In the genomic region with DNA sequence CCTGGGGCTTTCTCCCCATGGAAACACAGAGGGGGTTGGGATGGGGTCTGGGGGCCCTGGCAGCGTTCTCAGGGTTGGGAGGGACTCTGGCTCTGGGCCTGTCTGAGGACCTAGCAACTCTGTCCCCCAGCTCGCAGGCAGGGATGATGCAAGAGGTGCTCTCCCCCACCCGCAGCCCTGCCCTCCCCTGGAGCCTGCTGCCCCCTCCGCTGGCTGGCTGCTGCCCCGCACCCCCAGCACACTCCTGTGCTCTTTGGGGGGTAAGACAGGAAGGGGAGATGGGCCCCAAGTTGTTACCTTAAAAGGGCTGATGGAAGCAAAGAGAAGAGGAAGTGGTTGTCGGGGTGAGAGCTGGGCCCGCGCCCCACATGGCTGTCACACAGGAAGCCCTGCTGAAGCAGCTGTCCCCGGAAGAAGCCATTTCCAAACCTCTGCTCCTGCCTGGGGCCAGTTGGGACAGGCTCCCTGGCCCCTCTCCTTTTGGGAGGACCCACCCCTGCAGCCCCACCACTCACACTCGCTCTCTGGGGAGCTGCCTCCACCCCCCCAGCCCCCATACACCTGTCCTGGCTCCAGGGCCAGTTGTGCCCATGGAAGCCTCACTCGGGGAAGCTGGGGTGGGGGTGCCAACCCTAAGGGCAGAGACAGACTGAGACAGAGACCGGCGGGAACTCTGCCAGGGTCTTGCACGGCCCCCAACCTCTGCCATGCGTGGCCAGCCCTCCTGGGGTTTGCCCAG, we compare ENCODE assay signal across 9 cellular contexts. TPM values are rescaled to one million over a fixed set of nuclear protein-coding genes. Genes with fewer than 3 reads are reported as not detected.
DNase-seq lines count a peak whose midpoint lies in the region; ATAC-seq, FAIRE-seq and TF ChIP-seq lines count a peak whose summit lies in the region.
"Had no signal": no experiment of that assay in that cellular context is flagged by ENCODE, and none has a peak within 500 bp of the region (broad histone marks: within the 10 kb centered on the region; RNA-seq: fewer than 3 reads in every experiment).

No MANE protein-coding gene starts in this region.

- no peak overlapping the region for H4K91ac ChIP-seq in H1 (replicated peaks; ENCODE audit: insufficient read length, low read length)

- no peak overlapping the region for H2AFZ ChIP-seq in H1 (ENCODE audit: low read length)

- peaks cover 25% of the 10 kb centered on the region for H3K4me1 Mint-ChIP-seq in activated CD4-positive, alpha-beta T cell treated with anti-CD3 and anti-CD28 coated beads, Interleukin-2, amount 10 ng/mL, durations not matched to agents 24 days and 14 days

- TF ChIP-seq POLR2A in H1 (IDR thresholded peaks at IDR 0.05; ENCODE audit: control extremely low read depth in 1 of 2, low read depth in 2 of 2, low read length in 2 of 2) = no peak

- H3K4me2 ChIP-seq in DOHH2 (ENCODE audit: low read length) = peak overlapping the region; percentile 96
- H3K4me2 ChIP-seq in H1 (ENCODE audit: insufficient read depth in 1 of 2, low read depth in 2 of 2, low read length in 2 of 2) = no peak overlapping the region

- peak; percentile 95 for DNase-seq in activated CD4-positive, alpha-beta T cell treated with anti-CD3 and anti-CD28 coated beads, Interleukin-2, amount 10 ng/mL, durations not matched to agents 24 days and 14 days
- DNase-seq in H1 (ENCODE audit: low read depth in 1 of 2, low spot score in 2 of 2) (peak in 1 of 2 experiments; percentile 51), NCI-H446 (lab: John Stamatoyannopoulos, UW) (no peak), foreskin fibroblast (no peak)
- DNase-seq in stimulated activated CD4-positive, alpha-beta T cell treated with anti-CD3 and anti-CD28 coated beads, Interleukin-15, amount 100 ng/mL, for 48 hours (ENCODE audit: low read depth in 2 of 2) = peak; percentile 71 to 72

- H3F3A ChIP-seq in DOHH2 (ENCODE audit: control insufficient read depth, insufficient read depth) = peaks cover 35% of the 10 kb centered on the region

- H3K27ac ChIP-seq in DOHH2 (ENCODE audit: low read depth, low read length) = peak overlapping the region; percentile 96
- H3K27ac ChIP-seq in H1 (ENCODE audit: low read depth, low read length) = no peak overlapping the region
- H3K27ac ChIP-seq: epithelial cell of prostate had no signal

- POLR2A ChIA-PET in H1 (lab: Charles Lee; ENCODE audit: partially characterized antibody) = interaction anchor here (1.2 kb wide), 1 partner anchor 14 kb away, joined by 3 read pairs; no protein-coding TSS in a partner anchor

- H3K14ac ChIP-seq in H1 (ENCODE audit: insufficient read length) = no peak overlapping the region

- TF ChIP-seq RAD21 in H1 (IDR thresholded peaks at IDR 0.05 in 1 of 2, conservative IDR thresholded peaks at IDR 0.05 in 1 of 2; ENCODE audit: low read depth in 2 of 2, low read length in 2 of 2) = no peak

- intact Hi-C loops in activated CD4-positive, alpha-beta T cell treated with anti-CD3 and anti-CD28 coated beads, Interleukin-2, amount 10 ng/mL, durations not matched to agents 24 days and 14 days (cut with micrococcal nuclease) = no loop called here

- H3K23me2 ChIP-seq in H1 (ENCODE audit: low read depth, low read length) = peaks cover 9% of the 10 kb centered on the region; the same call in 1 of the 2 replicates

- no peak overlapping the region for H3K18ac ChIP-seq in H1 (ENCODE audit: extremely low read depth, low read length)

- H3K4me3 Mint-ChIP-seq in activated CD4-positive, alpha-beta T cell treated with anti-CD3 and anti-CD28 coated beads, Interleukin-2, amount 10 ng/mL, durations not matched to agents 24 days and 14 days = peak overlapping the region; percentile 98

- H3K23ac ChIP-seq in H1 (ENCODE audit: insufficient read length) = no peak overlapping the region

- H4K8ac ChIP-seq in H1 (ENCODE audit: extremely low read depth, insufficient read depth, low read length) = no peak overlapping the region; the same call in 1 of the 2 replicates

- no peaks in the 10 kb centered on the region for H3K79me1 ChIP-seq in H1 (ENCODE audit: low read depth, low read length)

- H3K27ac Mint-ChIP-seq in activated CD4-positive, alpha-beta T cell treated with anti-CD3 and anti-CD28 coated beads, Interleukin-2, amount 10 ng/mL, durations not matched to agents 24 days and 14 days = peak overlapping the region; percentile 98

- no peak overlapping the region for H2AK5ac ChIP-seq in H1 (ENCODE audit: low read depth, low read length)

- H3K27me3 Mint-ChIP-seq in activated CD4-positive, alpha-beta T cell treated with anti-CD3 and anti-CD28 coated beads, Interleukin-2, amount 10 ng/mL, durations not matched to agents 24 days and 14 days = no peaks in the 10 kb centered on the region

- no peak overlapping the region for H2BK15ac ChIP-seq in H1 (ENCODE audit: low read length)

- H2BK12ac ChIP-seq in H1 (ENCODE audit: low read depth, low read length) = no peak overlapping the region

- no peak overlapping the region for H3K9ac ChIP-seq in H1 (replicated peaks in 1 of 4; ENCODE audit: extremely low read depth in 1 of 4, low read depth in 3 of 4, low read length in 3 of 4)

- peaks cover 43% of the 10 kb centered on the region for H3K36me3 ChIP-seq in DOHH2 (ENCODE audit: control insufficient read depth, low read length)
- H3K36me3 ChIP-seq in H1 (ENCODE audit: control insufficient read depth in 2 of 4, insufficient read depth in 4 of 4, low read length in 3 of 4) = no peaks in the 10 kb centered on the region

- ATAC-seq in HG03159 (IDR thresholded peaks at IDR 0.05; ENCODE audit: unreplicated experiment) (peak; percentile 44), GM18520 (IDR thresholded peaks at IDR 0.05; ENCODE audit: unreplicated experiment) (no peak)

- H4K5ac ChIP-seq in H1 (ENCODE audit: insufficient read length, low read depth, low read length) = no peak overlapping the region

- no peaks in the 10 kb centered on the region for H3K9me2 ChIP-seq in DOHH2 (replicated peaks; ENCODE audit: control insufficient read depth, low read length)

- no peak for TF ChIP-seq EP300 in H1 (IDR thresholded peaks at IDR 0.05; ENCODE audit: borderline replicate concordance in 1 of 2, low read depth in 2 of 2, low read length in 2 of 2)

- H3K4me3 ChIP-seq in DOHH2 (ENCODE audit: low read length) (peak overlapping the region; percentile 84), H1 (ENCODE audit: extremely low read depth in 1 of 4, insufficient read depth in 2 of 4, low read depth in 3 of 4, low read length in 4 of 4) (no peak overlapping the region), foreskin fibroblast (ENCODE audit: low read depth in 1 of 2, low read length in 2 of 2) (no peak overlapping the region)

- H3K79me2 ChIP-seq in DOHH2 (ENCODE audit: control insufficient read depth, low read length) = peaks cover 45% of the 10 kb centered on the region
- H3K79me2 ChIP-seq in H1 (ENCODE audit: control insufficient read depth in 1 of 2, insufficient read depth in 2 of 2, low read length in 2 of 2) = no peaks in the 10 kb centered on the region

- no peak overlapping the region for H2BK120ac ChIP-seq in H1 (replicated peaks; ENCODE audit: low read depth, low read length)

- peaks cover 6% of the 10 kb centered on the region; the same call in 1 of the 2 replicates for H4K20me1 ChIP-seq in DOHH2 (ENCODE audit: control insufficient read depth, insufficient read depth, low read depth, low read length)
- H4K20me1 ChIP-seq in H1 (replicated peaks in 1 of 2; ENCODE audit: control insufficient read depth in 1 of 2, insufficient read depth in 2 of 2, low read length in 2 of 2) = peaks cover 7 to 8% of the 10 kb centered on the region in 2 experiments

- no peaks in the 10 kb centered on the region for H3K9me3 ChIP-seq in DOHH2 (ENCODE audit: control insufficient read depth, insufficient read depth, low read length)
- H3K9me3 ChIP-seq in H1 (ENCODE audit: insufficient read depth in 2 of 2, low read depth in 1 of 2, low read length in 1 of 2) = no peaks in the 10 kb centered on the region

- H3K4ac ChIP-seq in H1 (replicated peaks; ENCODE audit: insufficient read length, low read depth, low read length) = no peak overlapping the region

- no peaks in the 10 kb centered on the region for H3K9me3 Mint-ChIP-seq in activated CD4-positive, alpha-beta T cell treated with anti-CD3 and anti-CD28 coated beads, Interleukin-2, amount 10 ng/mL, durations not matched to agents 24 days and 14 days

- CTCF ChIA-PET in H1 (lab: Charles Lee; ENCODE audit: partially characterized antibody) = interaction anchor here (1.0 to 4.4 kb wide), 4 partner anchors 68 to 322 kb away, joined by 4 to 21 read pairs (median 5); partner anchors contain the start of gene GDPD3

- H3K27me3 ChIP-seq in DOHH2 (ENCODE audit: control insufficient read depth, low read length) (no peaks in the 10 kb centered on the region), H1 (replicated peaks in 1 of 4; ENCODE audit: control insufficient read depth in 3 of 4, extremely low read depth in 1 of 4, insufficient read depth in 3 of 4, low read length in 3 of 4) (peaks cover 0 to 16% (median 10%) of the 10 kb centered on the region in 4 experiments; a peak in 4 of 7 replicates)

- TF ChIP-seq CTCF in DOHH2 (IDR thresholded peaks at IDR 0.05; ENCODE audit: low read depth, low read length, poor library complexity, severe bottlenecking) = no peak
- no peak for TF ChIP-seq CTCF in H1 (IDR thresholded peaks at IDR 0.05; ENCODE audit: control extremely low read depth in 1 of 3, insufficient read depth in 1 of 3, low read depth in 1 of 3, low read length in 3 of 3)
- no peak for TF ChIP-seq CTCF in foreskin fibroblast (IDR thresholded peaks at IDR 0.05; ENCODE audit: low read depth, low read length)

- H2BK5ac ChIP-seq in H1 (ENCODE audit: low read depth, low read length) = peak overlapping the region; percentile 24; the same call in 1 of the 2 replicates

- H3K4me1 ChIP-seq in DOHH2 (ENCODE audit: control insufficient read depth, low read length) (peaks cover 45% of the 10 kb centered on the region), H1 (replicated peaks in 1 of 4; ENCODE audit: control insufficient read depth in 3 of 4, insufficient read depth in 4 of 4, low read length in 3 of 4) (peaks cover 0 to 12% (median 4%) of the 10 kb centered on the region in 4 experiments; a peak in 4 of 7 replicates)

- no peak overlapping the region for H2BK20ac ChIP-seq in H1 (ENCODE audit: low read length)

- no peak overlapping the region for H3K56ac ChIP-seq in H1 (replicated peaks; ENCODE audit: insufficient read length, low read depth, low read length)

- H3K36me3 Mint-ChIP-seq in activated CD4-positive, alpha-beta T cell treated with anti-CD3 and anti-CD28 coated beads, Interleukin-2, amount 10 ng/mL, durations not matched to agents 24 days and 14 days (ENCODE audit: low read depth) = peaks cover 39% of the 10 kb centered on the region

- no peak for FAIRE-seq in H1 (lab: Jason Lieb, UNC)

- 97% methylated on average over 6 of the region's 15 CpGs; no CpG with 5 or more reads in 1 of the 2 experiments for WGBS in H1 (ENCODE audit: extremely low coverage in 1 of 2, insufficient coverage in 1 of 2, insufficient read length in 1 of 2, insufficient replicate concordance in 2 of 2, low coverage in 1 of 2, low lambda C conversion rate in 2 of 2, missing lambda C conversion rate in 1 of 2), 2 experiments

RNA-seq across cellular contexts. Expression of gene CORO1A, which starts 2.5 kb away (rescaled TPM):
- total RNA-seq in activated CD4-positive, alpha-beta T cell treated with anti-CD3 and anti-CD28 coated beads, Interleukin-2, amount 10 ng/mL, durations not matched to agents 24 days and 14 days = 748 and 758 TPM in 2 replicates
- total RNA-seq in H1 (2021; fragmentation: NEBNext Ultra II Directional; extraction: Animal tissue kit (Norgen Biotek cat#: 25700)) = 11.7 and 12.1 TPM in 2 replicates
- polyA plus RNA-seq in H1 (2011; rRNA removed) = 10.9 and 11.8 TPM in 2 replicates
- polyA plus RNA-seq in H1 (2011; cell fraction: cytosol; rRNA removed) = 12.8 TPM
- 14.4 TPM for polyA plus RNA-seq in H1 (2011; cell fraction: nucleus; rRNA removed)
- polyA plus RNA-seq in H1 (2012, experiment 1 of 2) = 4.2 to 9.5 TPM (median 8.2 TPM) in 4 replicates
- polyA plus RNA-seq in H1 (2012, experiment 2 of 2) = 6.8 TPM
- polyA plus RNA-seq in H1 (2013, experiment 1 of 2) = 9.9 TPM
- polyA plus RNA-seq in H1 (2013, experiment 2 of 2) = 9.6 TPM
- polyA minus RNA-seq in H1 (2011; rRNA and poly(A)+ RNA removed) = 3.2 and 6.6 TPM in 2 replicates
- 4.4 TPM for polyA minus RNA-seq in H1 (2011; cell fraction: cytosol; rRNA and poly(A)+ RNA removed)
- polyA minus RNA-seq in H1 (2011; cell fraction: nucleus; rRNA and poly(A)+ RNA removed) = 5.6 TPM

RNA-seq across cellular contexts. Expression of gene BOLA2B, which starts 7.6 kb away (rescaled TPM):
- 280 and 300 TPM in 2 replicates for total RNA-seq in activated CD4-positive, alpha-beta T cell treated with anti-CD3 and anti-CD28 coated beads, Interleukin-2, amount 10 ng/mL, durations not matched to agents 24 days and 14 days
- 208 and 211 TPM in 2 replicates for total RNA-seq in H1 (2021; fragmentation: NEBNext Ultra II Directional; extraction: Animal tissue kit (Norgen Biotek cat#: 25700))
- polyA plus RNA-seq in H1 (2011; rRNA removed) = 872 and 991 TPM in 2 replicates
- 876 TPM for polyA plus RNA-seq in H1 (2011; cell fraction: cytosol; rRNA removed)
- 204 TPM for polyA plus RNA-seq in H1 (2011; cell fraction: nucleus; rRNA removed)
- 167 to 478 TPM (median 304 TPM) in 4 replicates for polyA plus RNA-seq in H1 (2012, experiment 1 of 2)
- 1,048 TPM for polyA plus RNA-seq in H1 (2012, experiment 2 of 2)
- 617 TPM for polyA plus RNA-seq in H1 (2013, experiment 1 of 2)
- polyA plus RNA-seq in H1 (2013, experiment 2 of 2) = 657 TPM
- polyA minus RNA-seq in H1 (2011; rRNA and poly(A)+ RNA removed) = 48.6 and 53.1 TPM in 2 replicates
- 121 TPM for polyA minus RNA-seq in H1 (2011; cell fraction: cytosol; rRNA and poly(A)+ RNA removed)
- 106 TPM for polyA minus RNA-seq in H1 (2011; cell fraction: nucleus; rRNA and poly(A)+ RNA removed)

RNA-seq across cellular contexts. Expression of gene SLX1A, which starts 7.8 kb away (rescaled TPM):
- total RNA-seq in activated CD4-positive, alpha-beta T cell treated with anti-CD3 and anti-CD28 coated beads, Interleukin-2, amount 10 ng/mL, durations not matched to agents 24 days and 14 days = 73.0 and 80.7 TPM in 2 replicates
- total RNA-seq in H1 (2021; fragmentation: NEBNext Ultra II Directional; extraction: Animal tissue kit (Norgen Biotek cat#: 25700)) = 18.2 and 36.9 TPM in 2 replicates
- 4.7 and 7.3 TPM in 2 replicates for polyA plus RNA-seq in H1 (2011; rRNA removed)
- 10.8 TPM for polyA plus RNA-seq in H1 (2011; cell fraction: cytosol; rRNA removed)
- 33.5 TPM for polyA plus RNA-seq in H1 (2011; cell fraction: nucleus; rRNA removed)
- 54.4 to 87.1 TPM (median 77.8 TPM) in 4 replicates for polyA plus RNA-seq in H1 (2012, experiment 1 of 2)
- polyA plus RNA-seq in H1 (2012, experiment 2 of 2) = 56.5 TPM
- 24.3 TPM for polyA plus RNA-seq in H1 (2013, experiment 1 of 2)
- 24.1 TPM for polyA plus RNA-seq in H1 (2013, experiment 2 of 2)
- polyA minus RNA-seq in H1 (2011; rRNA and poly(A)+ RNA removed) = 2.2 and 3.2 TPM in 2 replicates
- polyA minus RNA-seq in H1 (2011; cell fraction: cytosol; rRNA and poly(A)+ RNA removed) = 15.7 TPM
- 12.9 TPM for polyA minus RNA-seq in H1 (2011; cell fraction: nucleus; rRNA and poly(A)+ RNA removed)

RNA-seq across cellular contexts. Expression of gene SULT1A3, which starts 13.2 kb away (rescaled TPM):
- 15.6 and 24.5 TPM in 2 replicates for total RNA-seq in activated CD4-positive, alpha-beta T cell treated with anti-CD3 and anti-CD28 coated beads, Interleukin-2, amount 10 ng/mL, durations not matched to agents 24 days and 14 days
- total RNA-seq in H1 (2021; fragmentation: NEBNext Ultra II Directional; extraction: Animal tissue kit (Norgen Biotek cat#: 25700)) = 10.9 and 13.8 TPM in 2 replicates
- 1.9 and 4.4 TPM in 2 replicates for polyA plus RNA-seq in H1 (2011; rRNA removed)
- polyA plus RNA-seq in H1 (2011; cell fraction: cytosol; rRNA removed) = 6.8 TPM
- polyA plus RNA-seq in H1 (2011; cell fraction: nucleus; rRNA removed) = 18.0 TPM
- polyA plus RNA-seq in H1 (2012, experiment 1 of 2) = 17.8 to 26.6 TPM (median 21.6 TPM) in 4 replicates
- polyA plus RNA-seq in H1 (2012, experiment 2 of 2) = 20.9 TPM
- 19.7 TPM for polyA plus RNA-seq in H1 (2013, experiment 1 of 2)
- polyA plus RNA-seq in H1 (2013, experiment 2 of 2) = 17.8 TPM
- 1.2 and 1.9 TPM in 2 replicates for polyA minus RNA-seq in H1 (2011; rRNA and poly(A)+ RNA removed)
- polyA minus RNA-seq in H1 (2011; cell fraction: cytosol; rRNA and poly(A)+ RNA removed) = not detected
- polyA minus RNA-seq in H1 (2011; cell fraction: nucleus; rRNA and poly(A)+ RNA removed) = 8.2 TPM

Comparison
In these comparisons a context has a peak if more than half of its experiments do, and no peak if none do; other contexts are left out.
1. DNase-seq: peak in activated CD4-positive, alpha-beta T cell treated with anti-CD3 and anti-CD28 coated beads, Interleukin-2, amount 10 ng/mL, durations not matched to agents 24 days and 14 days (single experiment) and stimulated activated CD4-positive, alpha-beta T cell treated with anti-CD3 and anti-CD28 coated beads, Interleukin-15, amount 100 ng/mL, for 48 hours (2 of 2); none in NCI-H446 (0 of 2) and foreskin fibroblast (0 of 2).
2. RNA of gene CORO1A, which starts 2.5 kb away (total RNA-seq): 748 to 758 TPM in activated CD4-positive, alpha-beta T cell treated with anti-CD3 and anti-CD28 coated beads, Interleukin-2, amount 10 ng/mL, durations not matched to agents 24 days and 14 days; 11.7 to 12.1 TPM in H1; every median in the first group is over 10 times any median in the second.